ENCODE assay signal across 13 cellular contexts in the genomic region with DNA sequence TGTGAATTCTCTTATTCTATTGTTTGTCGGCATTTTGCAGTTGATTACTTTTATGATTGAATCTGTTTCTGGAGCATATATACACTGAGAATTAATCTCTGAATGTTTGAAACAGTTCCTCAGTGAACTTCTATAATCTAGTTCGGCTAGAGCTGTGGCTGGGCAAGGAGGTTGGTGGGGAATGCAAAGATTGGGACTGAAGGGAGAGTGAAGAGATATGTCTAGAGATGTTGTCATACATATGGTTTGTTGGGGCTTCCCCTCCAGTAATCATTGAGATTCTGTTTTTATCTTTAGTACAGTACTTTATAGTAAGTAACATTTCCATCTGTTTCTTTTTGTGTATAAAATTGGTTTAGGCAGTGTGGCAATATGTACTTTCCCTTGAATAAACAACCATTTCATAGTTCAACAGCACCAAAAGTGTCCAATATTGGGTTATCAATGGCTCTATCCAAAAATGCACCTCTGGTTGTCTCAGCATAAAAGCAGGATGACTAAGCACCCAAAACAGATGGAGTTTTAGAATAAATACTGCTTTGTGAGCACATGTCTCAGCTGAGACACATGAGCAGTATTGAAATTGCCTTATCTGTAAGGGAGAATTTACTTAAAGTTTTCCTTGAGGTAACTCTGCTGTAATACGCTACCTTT. TPM values are rescaled to one million over a fixed set of nuclear protein-coding genes. Genes with fewer than 3 reads are reported as not detected.
A peak's percentile ranks its signal among the peaks of the same experiment; 100 is the strongest.
DNase-seq lines count a peak whose midpoint lies in the region; ATAC-seq and TF ChIP-seq lines count a peak whose summit lies in the region.
"Had no signal": no experiment of that assay in that cellular context is flagged by ENCODE, and none has a peak within 500 bp of the region (broad histone marks: within the 10 kb centered on the region; RNA-seq: fewer than 3 reads in every experiment).

No MANE protein-coding gene starts in this region.

- H3K9me3 Mint-ChIP-seq in endodermal cell (no peaks in the 10 kb centered on the region), osteocyte (ENCODE audit: unreplicated experiment) (no peaks in the 10 kb centered on the region)

- peaks cover 18% of the 10 kb centered on the region for H3F3A ChIP-seq in SK-N-SH (replicated peaks; ENCODE audit: insufficient read depth)

- peaks cover 100% of the 10 kb centered on the region for H3K79me2 ChIP-seq in SK-N-SH (ENCODE audit: insufficient read depth)

- BruUV-seq in Panc1 (replicated peaks; lab: Mats Ljungman, UMichigan): TSS peak; percentile 4

- no peak; the same call in 1 of the 3 replicates for ATAC-seq in SK-N-SH treated with all-trans-retinoic acid at 6 μM for 48 hours
- ATAC-seq in Panc1: no peak
- ATAC-seq: heart left ventricle had no signal

- TF ChIP-seq EP300 in SK-N-SH (IDR thresholded peaks at IDR 0.05; ENCODE audit: borderline replicate concordance in 1 of 2, low read depth in 1 of 2, low read length in 1 of 2): no peak

- POLR2A ChIA-PET in SK-N-SH (lab: Yijun Ruan, JAX) (no interaction called here), Panc1 (lab: Charles Lee) (no interaction called here)

- no peak for TF ChIP-seq RAD21 in SK-N-SH (IDR thresholded peaks at IDR 0.05; ENCODE audit: low read length)

- no peak overlapping the region for H3K4me3 ChIP-seq in SK-N-SH (ENCODE audit: low read depth in 2 of 2, low read length in 1 of 2)
- no peak overlapping the region for H3K4me3 ChIP-seq in Panc1 (ENCODE audit: low read depth in 2 of 2, low read length in 2 of 2)
- no peak overlapping the region for H3K4me3 ChIP-seq in endodermal cell (ENCODE audit: low read length)
- H3K4me3 ChIP-seq: heart left ventricle had no signal

- H3K4me1 Mint-ChIP-seq in endodermal cell (peaks cover 19% of the 10 kb centered on the region), osteocyte (ENCODE audit: unreplicated experiment) (peaks cover 58% of the 10 kb centered on the region)

- H4K20me1 ChIP-seq in SK-N-SH (ENCODE audit: insufficient read depth): peaks cover 100% of the 10 kb centered on the region

- H3K9ac ChIP-seq in SK-N-SH (no peak overlapping the region), endodermal cell (ENCODE audit: extremely low read depth, low read length, poor library complexity, severe bottlenecking) (no peak overlapping the region)

- H3K4me1 ChIP-seq in SK-N-SH (ENCODE audit: control insufficient read depth in 1 of 2, insufficient read depth in 2 of 2, low read depth in 1 of 2, low read length in 1 of 2) (peaks cover 4 to 6% of the 10 kb centered on the region in 2 experiments; a peak in 2 of 4 replicates), Panc1 (ENCODE audit: control insufficient read depth, insufficient read depth, low read length) (no peaks in the 10 kb centered on the region), endodermal cell (ENCODE audit: control insufficient read depth, insufficient read depth, low read length) (peaks cover 5% of the 10 kb centered on the region)

- H3K9me2 ChIP-seq in SK-N-SH: no peaks in the 10 kb centered on the region

- WGBS in SK-N-SH (ENCODE audit: low lambda C conversion rate): 30% methylated on average over 3 of the region's 3 CpGs
- 70 to 72% methylated on average over 2 of the region's 3 CpGs for WGBS in endodermal cell (ENCODE audit: insufficient coverage in 1 of 2, insufficient read length in 1 of 2), 2 experiments

- intact Hi-C loops in Panc1 (cut with micrococcal nuclease; ENCODE audit: unreplicated experiment) (no loop called here), posterior vena cava (cut with DNase I) (loop anchor here in 1 of 2 donors (2.0 kb wide), 1 partner anchor 69 kb away; no protein-coding TSS in a partner anchor)

- H3K27ac ChIP-seq in SK-N-SH (ENCODE audit: low read depth in 2 of 2, low read length in 1 of 2) (peak overlapping the region; percentile 10 to 30; a peak in 2 of 4 replicates), Panc1 (ENCODE audit: low read length) (no peak overlapping the region), endodermal cell (ENCODE audit: low read depth, low read length) (no peak overlapping the region)
- H3K27ac ChIP-seq: heart left ventricle had no signal

- H3K27me3 ChIP-seq in SK-N-SH (ENCODE audit: insufficient read depth) (no peaks in the 10 kb centered on the region), Panc1 (ENCODE audit: control insufficient read depth, insufficient read depth, low read length) (no peaks in the 10 kb centered on the region), endodermal cell (ENCODE audit: control insufficient read depth, insufficient read depth, low read length, poor library complexity, severe bottlenecking) (no peaks in the 10 kb centered on the region)
- H3K27me3 ChIP-seq: heart left ventricle had no signal

- H3K9me3 ChIP-seq in SK-N-SH: no peaks in the 10 kb centered on the region
- H3K9me3 ChIP-seq in Panc1 (ENCODE audit: control insufficient read depth, insufficient read depth, low read depth, low read length): no peaks in the 10 kb centered on the region
- H3K9me3 ChIP-seq in endodermal cell (ENCODE audit: control insufficient read depth, low read length): no peaks in the 10 kb centered on the region
- H3K9me3 ChIP-seq: heart left ventricle had no signal

- H3K27me3 Mint-ChIP-seq in endodermal cell (ENCODE audit: insufficient read depth) (no peaks in the 10 kb centered on the region), osteocyte (ENCODE audit: unreplicated experiment) (no peaks in the 10 kb centered on the region)

- H3K36me3 Mint-ChIP-seq in endodermal cell (ENCODE audit: low read depth) (peaks cover 55% of the 10 kb centered on the region), osteocyte (ENCODE audit: unreplicated experiment) (peaks cover 14% of the 10 kb centered on the region)

- H3K4me2 ChIP-seq in SK-N-SH: no peak overlapping the region

- H3K27ac Mint-ChIP-seq in endodermal cell (peak overlapping the region; percentile 9), osteocyte (ENCODE audit: unreplicated experiment) (peak overlapping the region; percentile 14)

- DNase-seq in SK-N-SH: no peak
- DNase-seq in Panc1 (ENCODE audit: low read depth, low spot score): no peak
- no peak for DNase-seq in endodermal cell
- no peak for DNase-seq in osteocyte (ENCODE audit: extremely low spot score, unreplicated experiment)
- no peak for DNase-seq in T-helper 9 cell
- DNase-seq in NCI-H1436 (lab: John Stamatoyannopoulos, UW): no peak
- no peak for DNase-seq in posterior vena cava (ENCODE audit: low spot score)
- DNase-seq: ACHN, activated gamma-delta T cell treated with Interleukin-2 at 50 U/mL for 16 hours, heart left ventricle, NCI-H1417 treated with DMSO at 0.1 percent for 48 hours, nucleus accumbens had no signal

- CTCF ChIA-PET in SK-N-SH (lab: Yijun Ruan, JAX) (interaction anchor here (1.0 kb wide), 1 partner anchor 9 kb away, joined by 3 read pairs; no protein-coding TSS in a partner anchor), Panc1 (lab: Charles Lee) (no interaction called here)

- in situ Hi-C loops in Panc1 (cut with HindIII; ENCODE audit: low pct_unique_long_range_greater_than_20kb, low sequenced_read_pairs): no loop called here

- no peak overlapping the region for H3K4me3 Mint-ChIP-seq in endodermal cell
- H3K4me3 Mint-ChIP-seq in osteocyte (ENCODE audit: unreplicated experiment): no peak overlapping the region

- H2AFZ ChIP-seq in SK-N-SH (ENCODE audit: low read depth): no peak overlapping the region

- TF ChIP-seq CTCF in SK-N-SH (IDR thresholded peaks at IDR 0.05): no peak
- no peak for TF ChIP-seq CTCF in Panc1 (IDR thresholded peaks at IDR 0.05)
- TF ChIP-seq CTCF in endodermal cell (conservative IDR thresholded peaks at IDR 0.05): no peak
- no peak for TF ChIP-seq CTCF in osteocyte (IDR thresholded peaks at IDR 0.05)

- H3K36me3 ChIP-seq in SK-N-SH (replicated peaks in 1 of 2; ENCODE audit: control insufficient read depth in 1 of 2, insufficient read depth in 2 of 2, low read length in 1 of 2): peaks cover 33 to 46% of the 10 kb centered on the region in 2 experiments
- H3K36me3 ChIP-seq in Panc1 (ENCODE audit: control insufficient read depth, insufficient read depth, low read length): peaks cover 4% of the 10 kb centered on the region; the same call in 1 of the 2 replicates
- H3K36me3 ChIP-seq in endodermal cell (ENCODE audit: control insufficient read depth, insufficient read depth, low read length): peaks cover 75% of the 10 kb centered on the region

TF ChIP-seq in SK-N-SH, 30 proteins besides CTCF, POLR2A, EP300 and RAD21 (continues in another document):
- TF ChIP-seq MXI1 (IDR thresholded peaks at IDR 0.05; ENCODE audit: low read depth, low read length) (no peak), MEF2A (IDR thresholded peaks at IDR 0.05; ENCODE audit: borderline replicate concordance, low read depth) (no peak)
- TF ChIP-seq, protein P1, sequence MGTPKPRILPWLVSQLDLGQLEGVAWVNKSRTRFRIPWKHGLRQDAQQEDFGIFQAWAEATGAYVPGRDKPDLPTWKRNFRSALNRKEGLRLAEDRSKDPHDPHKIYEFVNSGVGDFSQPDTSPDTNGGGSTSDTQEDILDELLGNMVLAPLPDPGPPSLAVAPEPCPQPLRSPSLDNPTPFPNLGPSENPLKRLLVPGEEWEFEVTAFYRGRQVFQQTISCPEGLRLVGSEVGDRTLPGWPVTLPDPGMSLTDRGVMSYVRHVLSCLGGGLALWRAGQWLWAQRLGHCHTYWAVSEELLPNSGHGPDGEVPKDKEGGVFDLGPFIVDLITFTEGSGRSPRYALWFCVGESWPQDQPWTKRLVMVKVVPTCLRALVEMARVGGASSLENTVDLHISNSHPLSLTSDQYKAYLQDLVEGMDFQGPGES (IDR thresholded peaks at IDR 0.05; ENCODE audit: low read depth, low read length): no peak

RNA-seq across cellular contexts. Expression of a gene that starts 36.7 kb away (rescaled TPM):
- 31.1 and 38.0 TPM in 2 replicates for polyA plus RNA-seq in SK-N-SH (2012; rRNA removed)
- polyA plus RNA-seq in SK-N-SH (2012; cell fraction: cytosol; rRNA removed): 39.2 and 40.1 TPM in 2 replicates
- polyA plus RNA-seq in SK-N-SH (2012; cell fraction: nucleus; rRNA removed): 22.5 and 49.7 TPM in 2 replicates
- total RNA-seq in Panc1 (2021; ENCODE audit: unreplicated experiment) (70.7 TPM), endodermal cell (100 to 1,000 TPM; 133 TPM), osteocyte (110 and 122 TPM in 2 replicates), posterior vena cava (100 to 1,000 TPM; 101 to 124 TPM)
- 47.4 TPM for polyA plus RNA-seq in Panc1 (2012; ENCODE audit: insufficient read length)
- 148 TPM for polyA plus RNA-seq in endodermal cell (2013, experiment 1 of 2)
- polyA plus RNA-seq in endodermal cell (2013, experiment 2 of 2): 145 TPM

Comparison
In these comparisons a context has a peak if more than half of its experiments do, and no peak if none do; other contexts are left out.
1. H3K27ac ChIP-seq: peak in SK-N-SH (2 of 2); none in Panc1 (single experiment) and endodermal cell (single experiment).